20 cellular contexts compared by ENCODE assay signal in the genomic region with DNA sequence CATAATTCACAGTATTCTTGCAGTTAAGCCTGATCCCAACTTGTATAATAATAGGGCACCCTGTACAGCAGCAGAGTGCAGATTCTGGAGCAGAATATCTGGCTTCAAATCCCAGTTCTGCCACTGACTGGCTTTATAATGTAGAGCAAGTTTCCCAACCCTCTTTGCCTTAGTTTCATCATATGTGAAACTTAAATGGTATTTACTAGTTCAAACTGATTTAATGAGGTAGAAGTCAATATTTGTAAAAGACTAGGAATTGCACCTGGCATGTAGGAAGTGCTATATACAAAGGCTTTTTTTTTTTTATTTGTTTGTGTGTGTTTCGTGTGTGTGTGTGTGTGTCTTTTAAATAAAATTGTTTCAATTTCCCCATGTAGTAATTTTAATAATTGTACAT.
DNase-seq lines count a peak whose midpoint lies in the region; ATAC-seq and TF ChIP-seq lines count a peak whose summit lies in the region.
"Had no signal": no experiment of that assay in that cellular context is flagged by ENCODE, and none has a peak within 500 bp of the region (broad histone marks: within the 10 kb centered on the region; RNA-seq: fewer than 3 reads in every experiment).

No MANE protein-coding gene starts in this region.

- H3K9me3 Mint-ChIP-seq in WTC11 = peaks cover 7% of the 10 kb centered on the region
- H3K9me3 Mint-ChIP-seq: GM23338, H9 had no signal

- TF ChIP-seq CTCF in WTC11 (IDR thresholded peaks at IDR 0.05) = no peak

- no peak overlapping the region for H3K27ac Mint-ChIP-seq in WTC11
- H3K27ac Mint-ChIP-seq: CD4-positive, alpha-beta memory T cell; GM23338; H9; HFFc6 had no signal

- H3K27me3 Mint-ChIP-seq in WTC11 (ENCODE audit: low read depth) = no peaks in the 10 kb centered on the region

- CTCF ChIA-PET in WTC11 (lab: Charles Lee) = no interaction called here

- intact Hi-C loops in left colon (cut with DNase I, micrococcal nuclease) = no loop called here

- peaks cover 3% of the 10 kb centered on the region; the same call in 1 of the 2 replicates for H3K4me1 Mint-ChIP-seq in WTC11
- H3K4me1 Mint-ChIP-seq: GM23338, H9 had no signal

- no peaks in the 10 kb centered on the region for H3K36me3 Mint-ChIP-seq in WTC11
- H3K36me3 Mint-ChIP-seq: CD4-positive, alpha-beta memory T cell had no signal

- ATAC-seq in left colon = peak; percentile 77
- ATAC-seq in WTC11 = no peak
- ATAC-seq: GM23338 had no signal

- peak; percentile 24 to 61 for DNase-seq in NCI-H2081 (lab: John Stamatoyannopoulos, UW)
- DNase-seq in NCI-H2081 treated with DMSO at 0.1 percent for 48 hours (lab: John Stamatoyannopoulos, UW) = no peak
- peak; percentile 16 for DNase-seq in DMS153 treated with DMSO at 0.1 percent for 48 hours (lab: John Stamatoyannopoulos, UW; ENCODE audit: unreplicated experiment)
- DNase-seq in NCI-H69 (lab: John Stamatoyannopoulos, UW) = peak; percentile 72
- no peak for DNase-seq in left colon
- DNase-seq in dermis blood vessel endothelial cell = no peak
- no peak for DNase-seq in iPS-NIHi11 (ENCODE audit: low spot score)
- no peak for DNase-seq in WTC11 (ENCODE audit: low spot score)
- DNase-seq: Caco-2; CD4-positive, alpha-beta memory T cell; H9; HFFc6; KBM-7; MG63; NCI-H1105 treated with DMSO at 0.1 percent for 48 hours; NCI-H1694; OCI-M1; Peyer's patch; SHP77 treated with DMSO at 0.1 percent for 48 hours had no signal

- no peak overlapping the region for H3K4me3 Mint-ChIP-seq in WTC11
- H3K4me3 Mint-ChIP-seq: CD4-positive, alpha-beta memory T cell; GM23338; H9; HFFc6 had no signal

- POLR2A ChIA-PET in WTC11 (lab: Charles Lee) = no interaction called here

TF ChIP-seq in WTC11, 78 proteins besides CTCF, POLR2A, EP300 and RAD21:
- no peak for TF ChIP-seq CREB1 (CRISPR knock-in tag; IDR thresholded peaks at IDR 0.05)
- no peak for TF ChIP-seq TCF7 (CRISPR knock-in tag; IDR thresholded peaks at IDR 0.05; ENCODE audit: low read depth)
- no peak for TF ChIP-seq PRDM15 (CRISPR knock-in tag; IDR thresholded peaks at IDR 0.05)
- TF ChIP-seq FOXJ3 (CRISPR knock-in tag; IDR thresholded peaks at IDR 0.05; ENCODE audit: borderline replicate concordance) = no peak
- no peak for TF ChIP-seq CREM (CRISPR knock-in tag; IDR thresholded peaks at IDR 0.05)
- no peak for TF ChIP-seq SP1 (CRISPR knock-in tag; conservative IDR thresholded peaks at IDR 0.05)
- TF ChIP-seq SMAD3 (CRISPR knock-in tag; IDR thresholded peaks at IDR 0.05; ENCODE audit: borderline replicate concordance) = no peak
- TF ChIP-seq, protein P1, sequence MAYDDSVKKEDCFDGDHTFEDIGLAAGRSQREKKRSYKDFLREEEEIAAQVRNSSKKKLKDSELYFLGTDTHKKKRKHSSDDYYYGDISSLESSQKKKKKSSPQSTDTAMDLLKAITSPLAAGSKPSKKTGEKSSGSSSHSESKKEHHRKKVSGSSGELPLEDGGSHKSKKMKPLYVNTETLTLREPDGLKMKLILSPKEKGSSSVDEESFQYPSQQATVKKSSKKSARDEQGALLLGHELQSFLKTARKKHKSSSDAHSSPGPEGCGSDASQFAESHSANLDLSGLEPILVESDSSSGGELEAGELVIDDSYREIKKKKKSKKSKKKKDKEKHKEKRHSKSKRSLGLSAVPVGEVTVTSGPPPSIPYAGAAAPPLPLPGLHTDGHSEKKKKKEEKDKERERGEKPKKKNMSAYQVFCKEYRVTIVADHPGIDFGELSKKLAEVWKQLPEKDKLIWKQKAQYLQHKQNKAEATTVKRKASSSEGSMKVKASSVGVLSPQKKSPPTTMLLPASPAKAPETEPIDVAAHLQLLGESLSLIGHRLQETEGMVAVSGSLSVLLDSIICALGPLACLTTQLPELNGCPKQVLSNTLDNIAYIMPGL (CRISPR knock-in tag; IDR thresholded peaks at IDR 0.05) = no peak
- TF ChIP-seq GRHL2 (CRISPR knock-in tag; IDR thresholded peaks at IDR 0.05; ENCODE audit: insufficient replicate concordance, severe bottlenecking) = no peak
- TF ChIP-seq ZNF671 (CRISPR knock-in tag; IDR thresholded peaks at IDR 0.05) = no peak
- TF ChIP-seq ESRRA (CRISPR knock-in tag; IDR thresholded peaks at IDR 0.05; ENCODE audit: borderline replicate concordance) = no peak
- no peak for TF ChIP-seq PREB (CRISPR knock-in tag; IDR thresholded peaks at IDR 0.05; ENCODE audit: borderline replicate concordance)
- TF ChIP-seq GABPB1 (CRISPR knock-in tag; IDR thresholded peaks at IDR 0.05) = no peak
- no peak for TF ChIP-seq ERG (CRISPR knock-in tag; IDR thresholded peaks at IDR 0.05)
- TF ChIP-seq SOX15 (CRISPR knock-in tag; IDR thresholded peaks at IDR 0.05) = no peak
- TF ChIP-seq, protein P2, sequence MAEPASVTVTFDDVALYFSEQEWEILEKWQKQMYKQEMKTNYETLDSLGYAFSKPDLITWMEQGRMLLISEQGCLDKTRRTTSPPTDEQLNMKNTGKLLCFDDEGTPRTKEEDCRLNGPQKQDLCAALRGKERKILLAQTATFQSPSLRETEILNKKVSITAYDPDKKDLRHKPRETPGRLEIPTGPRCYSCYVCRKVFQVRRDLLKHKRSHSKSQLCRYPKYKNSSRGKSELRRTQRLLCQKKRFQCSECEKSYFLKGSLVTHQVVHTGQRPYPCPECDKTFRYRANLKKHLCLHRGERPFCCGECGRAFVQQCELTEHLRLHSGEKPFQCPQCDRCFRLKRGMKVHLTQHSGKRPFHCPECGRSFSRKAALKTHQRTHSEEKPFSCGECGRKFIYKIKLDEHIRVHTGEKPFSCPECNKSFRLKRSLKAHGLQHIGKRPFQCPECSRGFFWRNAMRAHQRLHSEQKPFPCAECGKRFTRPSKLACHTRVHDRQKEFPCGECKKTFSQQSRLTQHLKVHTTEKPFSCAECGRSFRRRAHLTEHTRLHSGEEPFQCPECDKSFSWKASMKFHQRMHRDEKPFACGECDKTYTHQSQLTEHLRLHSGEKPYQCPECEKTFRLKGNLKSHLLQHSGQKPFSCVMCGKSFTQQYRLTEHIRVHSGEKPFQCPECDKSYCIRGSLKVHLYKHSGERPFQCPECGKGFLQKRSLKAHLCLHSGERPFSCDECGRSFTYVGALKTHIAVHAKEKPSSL (CRISPR knock-in tag; conservative IDR thresholded peaks at IDR 0.05) = no peak

Comparison
In these comparisons a context has a peak if more than half of its experiments do, and no peak if none do; other contexts are left out.
1. DNase-seq: peak in NCI-H2081 (2 of 2), DMS153 treated with DMSO at 0.1 percent for 48 hours (single experiment) and NCI-H69 (single experiment); none in NCI-H2081 treated with DMSO at 0.1 percent for 48 hours (single experiment), left colon (0 of 2), dermis blood vessel endothelial cell (single experiment), iPS-NIHi11 (single experiment) and WTC11 (single experiment).